In genomic region chr12:42589465-42590323, GRCh38 we compare ENCODE assay signal across 8 cellular contexts. TPM values are rescaled to one million over a fixed set of nuclear protein-coding genes. Genes with fewer than 3 reads are reported as not detected.
DNase-seq lines count a peak whose midpoint lies in the region; ATAC-seq, FAIRE-seq and TF ChIP-seq lines count a peak whose summit lies in the region.

PRICKLE1 (minus strand) TSS chr12:42589746; CDS start chr12:42472516, 117,230 bp downstream.

- peak within 1 kb of the TSS; percentile 84 to 93 for H3K4me3 Mint-ChIP-seq in CD14-positive monocyte

- TF ChIP-seq CTCF in CD14-positive monocyte (IDR thresholded peaks at IDR 0.05), result no peak

- no peak for DNase-seq in CD14-positive monocyte (ENCODE audit: low spot score)
- peak; percentile 24 for DNase-seq in GM19238 (ENCODE audit: insufficient read length, low spot score)
- DNase-seq in RCC 7860 (ENCODE audit: low spot score), result peak; percentile 14
- DNase-seq in cerebellum (ENCODE audit: low spot score), result peak; percentile 75
- peak; percentile 76 for DNase-seq in kidney tubule cell (ENCODE audit: low spot score)
- DNase-seq in stimulated activated CD4-positive, alpha-beta T cell treated with anti-CD3 and anti-CD28 coated beads, Interleukin-2, amount 100 ng/mL, for 24 hours, result peak; percentile 20 to 53
- no peak for DNase-seq in KG1 (lab: John Stamatoyannopoulos, UW)

- H3K4me1 Mint-ChIP-seq in CD14-positive monocyte, result peaks cover 35% of the 10 kb centered on the region

- peak within 1 kb of the TSS in 2 of 7 donors; percentile 9 to 72 for H3K27ac Mint-ChIP-seq in CD14-positive monocyte

- H3K9me3 Mint-ChIP-seq in CD14-positive monocyte, result peaks cover 0 to 15% (median 3%) of the 10 kb centered on the region in 7 donors

- ATAC-seq in HG03135 (IDR thresholded peaks at IDR 0.05; ENCODE audit: unreplicated experiment), result peak; percentile 80

- intact Hi-C loops in CD14-positive monocyte (cut with micrococcal nuclease), result no loop called here

- H3K27me3 Mint-ChIP-seq in CD14-positive monocyte (ENCODE audit: low read depth in 3 of 3), result peaks cover 55 to 67% (median 64%) of the 10 kb centered on the region in 3 donors

- FAIRE-seq in RCC 7860 (lab: Jason Lieb, UNC), result no peak

- peaks cover 6% of the 10 kb centered on the region in 2 donors for H3K36me3 Mint-ChIP-seq in CD14-positive monocyte

RNA-seq across cellular contexts. Expression of gene PRICKLE1, which starts in this region (rescaled TPM):
- polyA plus RNA-seq in CD14-positive monocyte, result 1 to 10 TPM; 2.6 to 5.1 TPM
- total RNA-seq in cerebellum, result 19.0 TPM

Comparison
In these comparisons a context has a peak if more than half of its experiments do, and no peak if none do; other contexts are left out.
1. DNase-seq: peak in GM19238 (single experiment), RCC 7860 (single experiment), cerebellum (single experiment), kidney tubule cell (single experiment) and stimulated activated CD4-positive, alpha-beta T cell treated with anti-CD3 and anti-CD28 coated beads, Interleukin-2, amount 100 ng/mL, for 24 hours (2 of 2); none in CD14-positive monocyte (single experiment) and KG1 (single experiment).